ENCODE assay signal across 8 cellular contexts in genomic region chr17:16406742-16407674, GRCh38. TPM values are rescaled to one million over a fixed set of nuclear protein-coding genes. Genes with fewer than 3 reads are reported as not detected.
DNase-seq lines count a peak whose midpoint lies in the region; ATAC-seq and TF ChIP-seq lines count a peak whose summit lies in the region.

No MANE protein-coding gene starts in this region.

- H3K9me3 ChIP-seq in duodenal mucosa (ENCODE audit: control insufficient read depth in 1 of 2, low read length in 2 of 2) (no peaks in the 10 kb centered on the region), mesodermal cell (ENCODE audit: control insufficient read depth, low read length) (no peaks in the 10 kb centered on the region), vagina (no peaks in the 10 kb centered on the region)

- no peaks in the 10 kb centered on the region for H3K36me3 ChIP-seq in duodenal mucosa (ENCODE audit: control insufficient read depth in 1 of 2, insufficient read depth in 2 of 2, low read length in 2 of 2)
- no peaks in the 10 kb centered on the region for H3K36me3 ChIP-seq in mesodermal cell (ENCODE audit: control insufficient read depth, insufficient read depth, low read length)
- H3K36me3 ChIP-seq in vagina = no peaks in the 10 kb centered on the region

- H3K9ac ChIP-seq in duodenal mucosa (ENCODE audit: low read depth in 1 of 2, low read length in 2 of 2) = peak overlapping the region; percentile 61 to 64

- 1 to 8% methylated on average over 26 to 62 of the region's 67 CpGs for WGBS in mesodermal cell (ENCODE audit: insufficient coverage in 2 of 2), 2 experiments

- DNase-seq in GM12864 (ENCODE audit: low read depth) = no peak
- DNase-seq in NCI-H2227 treated with DMSO at 0.1 percent for 48 hours (lab: John Stamatoyannopoulos, UW) = peak; percentile 36
- no peak for DNase-seq in vagina (ENCODE audit: extremely low spot score in 2 of 2)
- no peak for DNase-seq in globus pallidus (ENCODE audit: low spot score)
- DNase-seq in effector CD8-positive, alpha-beta T cell (lab: John Stamatoyannopoulos, UW) = no peak

- TF ChIP-seq POLR2A in vagina (IDR thresholded peaks at IDR 0.05) = peak in 1 of 2 donors; percentile 5

- H3K27me3 ChIP-seq in duodenal mucosa (ENCODE audit: control insufficient read depth in 1 of 2, insufficient read depth in 2 of 2, low read length in 2 of 2) = peaks cover 5% of the 10 kb centered on the region in 2 donors
- H3K27me3 ChIP-seq in vagina = no peaks in the 10 kb centered on the region

- TF ChIP-seq CTCF in GM12864 (IDR thresholded peaks at IDR 0.05; ENCODE audit: low read depth, low read length, missing control alignments) (no peak), vagina (IDR thresholded peaks at IDR 0.05) (no peak)

- peak overlapping the region; percentile 69 for H3K4me3 ChIP-seq in GM12864 (ENCODE audit: low read depth, low read length)
- peak overlapping the region; percentile 68 to 74 for H3K4me3 ChIP-seq in duodenal mucosa (ENCODE audit: low read depth in 1 of 2, low read length in 2 of 2)
- peak overlapping the region; percentile 46 for H3K4me3 ChIP-seq in mesodermal cell (ENCODE audit: extremely low read depth, insufficient read depth, low read length, poor library complexity, severe bottlenecking)
- peak overlapping the region; percentile 68 for H3K4me3 ChIP-seq in vagina

- ATAC-seq in GM18861 (IDR thresholded peaks at IDR 0.05; ENCODE audit: unreplicated experiment) = no peak

- intact Hi-C loops in vagina (cut with DNase I) = no loop called here

- H3K4me1 ChIP-seq in duodenal mucosa (ENCODE audit: control insufficient read depth in 1 of 2, insufficient read depth in 2 of 2, low read length in 2 of 2) = peaks cover 0 to 5% of the 10 kb centered on the region in 2 donors
- peaks cover 3% of the 10 kb centered on the region for H3K4me1 ChIP-seq in mesodermal cell (ENCODE audit: control insufficient read depth, insufficient read depth, low read length, poor library complexity, severe bottlenecking)
- H3K4me1 ChIP-seq in vagina = peaks cover 21% of the 10 kb centered on the region

- H3K27ac ChIP-seq in duodenal mucosa (ENCODE audit: low read depth, low read length) (no peak overlapping the region), mesodermal cell (ENCODE audit: low read depth, low read length, severe bottlenecking) (peak overlapping the region; percentile 45), vagina (peak overlapping the region; percentile 94)

RNA-seq across cellular contexts. Expression of gene TRPV2, which starts 8.4 kb away (rescaled TPM):
- polyA plus RNA-seq in mesodermal cell (2013, experiment 1 of 2) = 40.3 TPM
- 37.5 TPM for polyA plus RNA-seq in mesodermal cell (2013, experiment 2 of 2)
- 22.3 TPM for total RNA-seq in vagina

RNA-seq across cellular contexts. Expression of gene UBB, which starts 26.1 kb away (rescaled TPM):
- 2,450 TPM for polyA plus RNA-seq in mesodermal cell (2013, experiment 1 of 2)
- 2,331 TPM for polyA plus RNA-seq in mesodermal cell (2013, experiment 2 of 2)
- total RNA-seq in vagina = 625 TPM

RNA-seq across cellular contexts. Expression of gene CENPV, which starts 53.7 kb away (rescaled TPM):
- polyA plus RNA-seq in mesodermal cell (2013, experiment 1 of 2) = 149 TPM
- polyA plus RNA-seq in mesodermal cell (2013, experiment 2 of 2) = 138 TPM
- total RNA-seq in vagina = 4.2 TPM
